ENCODE assay signal across 10 cellular contexts in the genomic region with DNA sequence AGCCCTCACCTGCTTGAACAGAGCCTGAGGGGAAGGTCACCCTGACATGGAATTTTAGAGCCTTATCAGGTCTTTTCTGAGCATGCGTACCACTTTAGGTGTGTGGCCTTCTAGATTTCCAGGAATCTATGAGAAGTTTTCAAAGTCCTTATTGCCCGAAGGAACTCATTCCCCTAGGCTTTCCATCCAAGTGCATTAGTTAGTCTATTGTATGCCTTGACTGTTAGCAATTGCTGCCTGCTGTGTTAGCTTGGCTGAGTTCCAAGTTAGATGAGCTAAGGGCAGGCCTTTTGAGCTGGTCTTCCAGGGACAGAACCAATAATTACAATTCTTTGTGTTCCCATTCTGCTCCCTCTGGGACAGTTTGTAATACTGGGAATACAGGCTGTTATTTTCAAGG. TPM values are rescaled to one million over a fixed set of nuclear protein-coding genes. Genes with fewer than 3 reads are reported as not detected.
A peak's percentile ranks its signal among the peaks of the same experiment; 100 is the strongest.
DNase-seq lines count a peak whose midpoint lies in the region; ATAC-seq and TF ChIP-seq lines count a peak whose summit lies in the region.
"Had no signal": no experiment of that assay in that cellular context is flagged by ENCODE, and none has a peak within 500 bp of the region (broad histone marks: within the 10 kb centered on the region; RNA-seq: fewer than 3 reads in every experiment).

No MANE protein-coding gene starts in this region.

- DNase-seq in LNCaP clone FGC (ENCODE audit: low read depth), result peak; percentile 40
- peak; percentile 89 for DNase-seq in NT2/D1 (ENCODE audit: low read depth, low spot score)
- peak in 1 of 2 donors; percentile 57 for DNase-seq in foreskin keratinocyte
- no peak for DNase-seq in stimulated activated naive CD8-positive, alpha-beta T cell treated with anti-CD3 and anti-CD28 coated beads, Interleukin-15, Interleukin-2, amounts not matched to agents 100 U/mL and 50 U/mL, for 24 hours
- DNase-seq in AML-193 (lab: John Stamatoyannopoulos, UW), result no peak
- no peak for DNase-seq in Karpas-422

- ATAC-seq in foreskin keratinocyte, result no peak
- ATAC-seq in stimulated activated naive CD8-positive, alpha-beta T cell treated with anti-CD3 and anti-CD28 coated beads, Interleukin-15, Interleukin-2, amounts not matched to agents 100 U/mL and 50 U/mL, for 24 hours, result no peak
- no peak for ATAC-seq in HG02938 (IDR thresholded peaks at IDR 0.05; ENCODE audit: unreplicated experiment)

- no peak overlapping the region for H2AFZ ChIP-seq in Karpas-422 (ENCODE audit: low read length)

- H3K9me3 ChIP-seq in NT2/D1 (ENCODE audit: insufficient read depth, low read length) (no peaks in the 10 kb centered on the region), Karpas-422 (ENCODE audit: low read length) (no peaks in the 10 kb centered on the region)

- H3K4me3 ChIP-seq in LNCaP clone FGC (ENCODE audit: low read depth, low read length) (no peak overlapping the region), NT2/D1 (ENCODE audit: insufficient read length, low read depth) (no peak overlapping the region), rectal smooth muscle tissue (ENCODE audit: low read length) (no peak overlapping the region), Karpas-422 (ENCODE audit: low read length) (no peak overlapping the region)

- H3K36me3 ChIP-seq in NT2/D1 (ENCODE audit: insufficient read depth, insufficient read length, low read length) (no peaks in the 10 kb centered on the region), rectal smooth muscle tissue (ENCODE audit: control insufficient read depth, insufficient read depth, low read length) (no peaks in the 10 kb centered on the region), Karpas-422 (ENCODE audit: insufficient read depth, low read length) (no peaks in the 10 kb centered on the region)

- H4K20me1 ChIP-seq in Karpas-422 (ENCODE audit: insufficient read depth, low read depth, low read length), result no peaks in the 10 kb centered on the region

- no peak overlapping the region for H3K4me2 ChIP-seq in Karpas-422 (ENCODE audit: low read depth, low read length, poor library complexity, severe bottlenecking)

- no peaks in the 10 kb centered on the region for H3K79me2 ChIP-seq in Karpas-422 (ENCODE audit: low read length)

- H3K27me3 ChIP-seq in NT2/D1 (ENCODE audit: insufficient read depth, insufficient read length) (no peaks in the 10 kb centered on the region), foreskin keratinocyte (no peaks in the 10 kb centered on the region), rectal smooth muscle tissue (ENCODE audit: control insufficient read depth, insufficient read depth, low read length) (no peaks in the 10 kb centered on the region), Karpas-422 (ENCODE audit: low read length) (no peaks in the 10 kb centered on the region)

- no peaks in the 10 kb centered on the region for H3K9me2 ChIP-seq in Karpas-422 (replicated peaks; ENCODE audit: insufficient read depth, low read length)

- H3K4me1 ChIP-seq in NT2/D1 (ENCODE audit: insufficient read depth, insufficient read length) (peaks cover 3% of the 10 kb centered on the region), foreskin keratinocyte (peaks cover 12% of the 10 kb centered on the region), rectal smooth muscle tissue (ENCODE audit: control insufficient read depth, insufficient read depth, low read length) (peaks cover 14% of the 10 kb centered on the region), Karpas-422 (ENCODE audit: low read length) (no peaks in the 10 kb centered on the region)

- H3K9ac ChIP-seq in NT2/D1 (ENCODE audit: insufficient read length, low read depth) (no peak overlapping the region), rectal smooth muscle tissue (ENCODE audit: low read length) (no peak overlapping the region), Karpas-422 (ENCODE audit: low read length) (no peak overlapping the region)

- TF ChIP-seq CTCF in LNCaP clone FGC (IDR thresholded peaks at IDR 0.05; ENCODE audit: control insufficient read depth, extremely low read depth, insufficient read depth) (no peak), foreskin keratinocyte (conservative IDR thresholded peaks at IDR 0.05) (no peak)

- H3K27ac ChIP-seq in foreskin keratinocyte (peak overlapping the region; percentile 68), rectal smooth muscle tissue (ENCODE audit: low read depth, low read length) (peak overlapping the region; percentile 49), Karpas-422 (ENCODE audit: low read length) (no peak overlapping the region)
- H3K27ac ChIP-seq: epithelial cell of prostate, HL-60 had no signal

RNA-seq across cellular contexts. Expression of a gene that starts 30.8 kb away (rescaled TPM):
- total RNA-seq in foreskin keratinocyte, result 43.9 and 44.1 TPM in 2 replicates
- 9.5 and 11.6 TPM in 2 replicates for polyA plus RNA-seq in foreskin keratinocyte
- total RNA-seq in Karpas-422 (2014; rRNA removed; shearing (Covaris generic); ENCODE audit: low replicate concordance), result 60.1 and 80.3 TPM in 2 replicates

Comparison
In these comparisons a context has a peak if more than half of its experiments do, and no peak if none do; other contexts are left out.
1. DNase-seq: peak in LNCaP clone FGC (single experiment) and NT2/D1 (single experiment); none in stimulated activated naive CD8-positive, alpha-beta T cell treated with anti-CD3 and anti-CD28 coated beads, Interleukin-15, Interleukin-2, amounts not matched to agents 100 U/mL and 50 U/mL, for 24 hours (single experiment), AML-193 (0 of 2) and Karpas-422 (single experiment).